Comparison of ENCODE assay signal across 27 cellular contexts in the genomic region with DNA sequence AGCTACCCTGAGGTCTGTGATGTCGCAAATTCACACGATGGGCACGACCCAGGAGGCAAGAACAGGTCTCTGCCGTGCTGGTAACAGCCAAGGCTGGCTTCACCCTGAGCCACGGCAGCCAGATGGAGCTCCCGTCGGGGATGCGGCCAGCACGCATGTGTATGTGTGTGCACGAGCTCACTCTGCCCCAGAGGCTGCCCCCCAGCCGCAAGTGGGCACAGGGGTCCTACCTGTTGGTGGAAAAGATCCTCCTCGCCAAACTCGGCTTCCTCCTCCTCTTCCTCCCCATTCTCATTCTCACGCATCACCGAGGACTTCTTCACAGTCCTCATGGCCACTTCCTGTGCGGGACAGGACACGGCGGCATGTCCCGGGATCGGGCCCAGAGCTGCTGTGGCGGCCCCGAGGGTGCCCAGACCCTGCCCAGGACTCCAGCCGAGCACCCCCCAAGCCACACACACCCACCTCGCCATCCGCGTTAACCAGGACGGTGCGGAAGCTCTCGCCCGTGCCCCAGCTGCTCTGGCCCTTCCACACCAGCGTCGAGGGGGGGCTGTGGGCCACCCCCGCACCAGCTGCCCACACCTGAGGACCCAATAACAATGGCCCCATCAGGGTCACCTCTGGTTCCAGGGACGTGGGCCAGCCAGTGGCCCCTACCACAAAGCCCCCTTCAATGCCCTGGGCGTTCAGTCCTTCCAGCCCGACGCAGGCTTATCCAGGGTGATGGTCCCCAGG.
"Had no signal": no experiment of that assay in that cellular context is flagged by ENCODE, and none has a peak within 500 bp of the region (broad histone marks: within the 10 kb centered on the region; RNA-seq: fewer than 3 reads in every experiment).

No MANE protein-coding gene starts in this region.

- H3K4me3 ChIP-seq: dorsolateral prefrontal cortex, hepatocyte, stomach, suprapubic skin, tibial nerve had no signal

- H2AFZ ChIP-seq: hepatocyte had no signal

- FAIRE-seq: endothelial cell of umbilical vein, TTC549, urothelium cell line had no signal

- H3K27ac ChIP-seq: hepatocyte, stomach, suprapubic skin, tibial nerve, WERI-Rb-1 had no signal

- H3K4me2 ChIP-seq: hepatocyte had no signal

- H3K27ac Mint-ChIP-seq: activated naive CD4-positive, alpha-beta T cell treated with anti-CD3 and anti-CD28 coated beads for 36 hours; activated naive CD8-positive, alpha-beta T cell treated with anti-CD3 and anti-CD28 coated beads, Interleukin-2, amount 50 U/mL, for 24 hours; nephron had no signal

- ATAC-seq: activated naive CD8-positive, alpha-beta T cell treated with anti-CD3 and anti-CD28 coated beads, Interleukin-2, amount 50 U/mL, for 24 hours; effector memory CD8-positive, alpha-beta T cell; esophagus mucosa; T-cell had no signal

- H3K9me3 ChIP-seq: stomach, suprapubic skin, tibial nerve had no signal

- H3K27me3 Mint-ChIP-seq: effector memory CD8-positive, alpha-beta T cell; T-cell had no signal

- DNase-seq: activated CD4-positive, alpha-beta T cell treated with anti-CD3 and anti-CD28 coated beads, Interleukin-2, amount 50 U/mL, for 1 hour; activated CD4-positive, CD25-positive, alpha-beta regulatory T cell treated with anti-CD3 and anti-CD28 coated beads, Interleukin-2, amount 50 U/mL, for 72 hours; activated CD8-positive, alpha-beta memory T cell treated with anti-CD3 and anti-CD28 coated beads for 24 hours; activated CD8-positive, alpha-beta memory T cell treated with anti-CD3 and anti-CD28 coated beads, Interleukin-2, amount 50 U/mL, for 4 hours; activated effector memory CD4-positive, alpha-beta T cell treated with Interleukin-2 at 50 U/mL for 16 hours; activated naive CD4-positive, alpha-beta T cell treated with anti-CD3 and anti-CD28 coated beads for 36 hours; activated naive CD8-positive, alpha-beta T cell treated with anti-CD3 and anti-CD28 coated beads, Interleukin-2, amount 50 U/mL, for 24 hours; activated T-cell treated with anti-CD3 and anti-CD28 coated beads, Interleukin-2, amount 50 U/mL, for 48 hours; aorta; dorsolateral prefrontal cortex; effector memory CD8-positive, alpha-beta T cell; foreskin melanocyte; mesenchymal stem cell; occipital lobe; stimulated activated CD4-positive, alpha-beta T cell treated with anti-CD3 and anti-CD28 coated beads, Interleukin-4, amount 100 ng/mL, for 24 hours; stomach; T-cell; WERI-Rb-1 had no signal

- H3K27me3 ChIP-seq: dorsolateral prefrontal cortex, hepatocyte, stomach, suprapubic skin, tibial nerve had no signal

- H3K9me3 Mint-ChIP-seq: activated naive CD4-positive, alpha-beta T cell treated with anti-CD3 and anti-CD28 coated beads for 36 hours; activated naive CD8-positive, alpha-beta T cell treated with anti-CD3 and anti-CD28 coated beads, Interleukin-2, amount 50 U/mL, for 24 hours; effector memory CD8-positive, alpha-beta T cell; nephron; T-cell had no signal

- H3K4me3 Mint-ChIP-seq: activated naive CD4-positive, alpha-beta T cell treated with anti-CD3 and anti-CD28 coated beads for 36 hours; activated naive CD8-positive, alpha-beta T cell treated with anti-CD3 and anti-CD28 coated beads, Interleukin-2, amount 50 U/mL, for 24 hours; brain; effector memory CD8-positive, alpha-beta T cell; T-cell had no signal
